2 cellular contexts compared by ENCODE assay signal in the genomic region with DNA sequence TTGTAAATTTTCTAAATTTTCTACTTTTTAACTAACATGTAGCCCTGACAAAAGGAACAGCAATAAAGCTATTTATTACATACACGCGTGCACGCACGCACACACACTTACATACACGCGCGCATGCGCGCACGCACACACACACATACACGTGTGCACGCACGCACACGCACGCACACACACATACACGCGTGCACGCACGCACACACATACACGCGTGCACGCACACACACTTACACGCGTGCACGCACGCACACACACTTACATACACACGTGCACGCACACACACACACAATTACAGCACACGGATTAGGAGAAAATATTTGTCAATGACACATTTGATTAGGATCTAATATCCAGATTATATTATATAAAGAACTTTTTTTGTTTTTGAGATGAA.
TF ChIP-seq lines count a peak whose summit lies in the region.

No MANE protein-coding gene starts in this region.

TF ChIP-seq in HepG2, 621 proteins besides CTCF, POLR2A, EP300 and RAD21:
- no peak for TF ChIP-seq ZNF337 (CRISPR knock-in tag; IDR thresholded peaks at IDR 0.05; ENCODE audit: borderline replicate concordance, low read depth)
- TF ChIP-seq, protein P1, sequence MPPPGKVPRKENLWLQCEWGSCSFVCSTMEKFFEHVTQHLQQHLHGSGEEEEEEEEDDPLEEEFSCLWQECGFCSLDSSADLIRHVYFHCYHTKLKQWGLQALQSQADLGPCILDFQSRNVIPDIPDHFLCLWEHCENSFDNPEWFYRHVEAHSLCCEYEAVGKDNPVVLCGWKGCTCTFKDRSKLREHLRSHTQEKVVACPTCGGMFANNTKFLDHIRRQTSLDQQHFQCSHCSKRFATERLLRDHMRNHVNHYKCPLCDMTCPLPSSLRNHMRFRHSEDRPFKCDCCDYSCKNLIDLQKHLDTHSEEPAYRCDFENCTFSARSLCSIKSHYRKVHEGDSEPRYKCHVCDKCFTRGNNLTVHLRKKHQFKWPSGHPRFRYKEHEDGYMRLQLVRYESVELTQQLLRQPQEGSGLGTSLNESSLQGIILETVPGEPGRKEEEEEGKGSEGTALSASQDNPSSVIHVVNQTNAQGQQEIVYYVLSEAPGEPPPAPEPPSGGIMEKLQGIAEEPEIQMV (CRISPR knock-in tag; IDR thresholded peaks at IDR 0.05; ENCODE audit: low read depth), result no peak
- TF ChIP-seq AGO2 (optimal IDR thresholded peaks at IDR 0.05; ENCODE audit: low read depth, low read length), result peak; percentile 41
- TF ChIP-seq SNRNP70 (IDR thresholded peaks at IDR 0.05; ENCODE audit: low read depth, low read length), result no peak
- no peak for TF ChIP-seq HMG20B (CRISPR knock-in tag; conservative IDR thresholded peaks at IDR 0.05)
- no peak for TF ChIP-seq YY1 (IDR thresholded peaks at IDR 0.05; ENCODE audit: insufficient read depth, insufficient replicate concordance, low read depth, low read length)

TF ChIP-seq in K562, 482 proteins besides CTCF, POLR2A, EP300 and RAD21:
- TF ChIP-seq KDM1A (IDR thresholded peaks at IDR 0.05) (peak in 1 of 2 experiments; percentile 49; a peak in 1 of 4 replicates), PHF20 (IDR thresholded peaks at IDR 0.05; ENCODE audit: partially characterized antibody) (peak; percentile 75), ARID2 (IDR thresholded peaks at IDR 0.05) (0 out of 2 replicates have a peak, but pooled peaks have one; percentile 30), BRD4 (IDR thresholded peaks at IDR 0.05) (no peak)
- TF ChIP-seq, protein P2, sequence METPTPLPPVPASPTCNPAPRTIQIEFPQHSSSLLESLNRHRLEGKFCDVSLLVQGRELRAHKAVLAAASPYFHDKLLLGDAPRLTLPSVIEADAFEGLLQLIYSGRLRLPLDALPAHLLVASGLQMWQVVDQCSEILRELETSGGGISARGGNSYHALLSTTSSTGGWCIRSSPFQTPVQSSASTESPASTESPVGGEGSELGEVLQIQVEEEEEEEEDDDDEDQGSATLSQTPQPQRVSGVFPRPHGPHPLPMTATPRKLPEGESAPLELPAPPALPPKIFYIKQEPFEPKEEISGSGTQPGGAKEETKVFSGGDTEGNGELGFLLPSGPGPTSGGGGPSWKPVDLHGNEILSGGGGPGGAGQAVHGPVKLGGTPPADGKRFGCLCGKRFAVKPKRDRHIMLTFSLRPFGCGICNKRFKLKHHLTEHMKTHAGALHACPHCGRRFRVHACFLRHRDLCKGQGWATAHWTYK (CRISPR knock-in tag; IDR thresholded peaks at IDR 0.05), result no peak
- TF ChIP-seq, protein P3, sequence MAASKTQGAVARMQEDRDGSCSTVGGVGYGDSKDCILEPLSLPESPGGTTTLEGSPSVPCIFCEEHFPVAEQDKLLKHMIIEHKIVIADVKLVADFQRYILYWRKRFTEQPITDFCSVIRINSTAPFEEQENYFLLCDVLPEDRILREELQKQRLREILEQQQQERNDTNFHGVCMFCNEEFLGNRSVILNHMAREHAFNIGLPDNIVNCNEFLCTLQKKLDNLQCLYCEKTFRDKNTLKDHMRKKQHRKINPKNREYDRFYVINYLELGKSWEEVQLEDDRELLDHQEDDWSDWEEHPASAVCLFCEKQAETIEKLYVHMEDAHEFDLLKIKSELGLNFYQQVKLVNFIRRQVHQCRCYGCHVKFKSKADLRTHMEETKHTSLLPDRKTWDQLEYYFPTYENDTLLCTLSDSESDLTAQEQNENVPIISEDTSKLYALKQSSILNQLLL (CRISPR knock-in tag; IDR thresholded peaks at IDR 0.05; ENCODE audit: borderline replicate concordance), result peak; percentile 41; the same call in 1 of the 2 replicates
TF ChIP-seq in K562: peak in this region for 4.
